ENCODE assay signal across 21 cellular contexts in the genomic region with DNA sequence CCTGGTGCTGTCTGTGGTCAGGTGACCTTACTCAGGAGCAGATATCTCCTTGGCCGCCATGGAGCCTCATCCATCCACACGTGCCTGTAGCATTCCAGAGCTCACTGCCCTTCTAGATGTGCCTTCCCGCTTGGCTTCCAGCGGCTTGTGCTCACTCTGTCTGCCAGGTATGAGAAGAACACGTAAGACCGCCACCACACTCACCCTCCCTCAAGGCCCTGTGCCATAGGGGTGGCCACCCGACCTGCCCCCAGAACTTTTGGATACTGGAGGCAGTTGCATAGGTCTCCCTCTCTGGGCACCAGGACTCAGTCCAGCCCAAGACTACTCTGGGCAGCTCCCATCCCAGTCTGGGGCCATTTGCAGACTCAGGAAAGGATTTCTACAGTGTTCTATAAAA. TPM values are rescaled to one million over a fixed set of nuclear protein-coding genes. Genes with fewer than 3 reads are reported as not detected.
A peak's percentile ranks its signal among the peaks of the same experiment; 100 is the strongest.
DNase-seq lines count a peak whose midpoint lies in the region; ATAC-seq and TF ChIP-seq lines count a peak whose summit lies in the region.
"Had no signal": no experiment of that assay in that cellular context is flagged by ENCODE, and none has a peak within 500 bp of the region (broad histone marks: within the 10 kb centered on the region; RNA-seq: fewer than 3 reads in every experiment).

No MANE protein-coding gene starts in this region.

- intact Hi-C loops in PC-3 (cut with micrococcal nuclease) (no loop called here), mammary epithelial cell (cut with micrococcal nuclease) (loop anchor here (1.0 kb wide), 2 partner anchors 10 to 30 kb away; a partner anchor contains a TSS)

- peak overlapping the region; percentile 81 for H3K27ac Mint-ChIP-seq in type B pancreatic cell
- H3K27ac Mint-ChIP-seq: activated naive CD4-positive, alpha-beta T cell treated with anti-CD3 and anti-CD28 coated beads, Interleukin-2, amount 10 ng/mL, durations not matched to agents 7 days and 5 days; HFFc6; memory B cell had no signal

- H3K4me1 ChIP-seq in PC-3 (ENCODE audit: insufficient read depth, low read length) (peaks cover 54% of the 10 kb centered on the region), mammary epithelial cell (ENCODE audit: insufficient read depth, low read length) (peaks cover 52% of the 10 kb centered on the region), mucosa of rectum (ENCODE audit: control insufficient read depth in 2 of 2, insufficient read depth in 2 of 2, low read length in 2 of 2) (peaks cover 57 to 58% of the 10 kb centered on the region in 2 donors)

- peaks cover 7% of the 10 kb centered on the region; the same call in 1 of the 2 replicates for H3K36me3 ChIP-seq in PC-3 (ENCODE audit: low read depth, low read length)
- peaks cover 12% of the 10 kb centered on the region for H3K36me3 ChIP-seq in mammary epithelial cell (ENCODE audit: insufficient read depth, low read length)
- H3K36me3 ChIP-seq in mucosa of rectum (ENCODE audit: control insufficient read depth in 2 of 2, insufficient read depth in 2 of 2, low read length in 2 of 2), result peaks cover 7 to 11% of the 10 kb centered on the region in 2 donors

- ATAC-seq in PC-3 (no peak), GM19328 (IDR thresholded peaks at IDR 0.05; ENCODE audit: unreplicated experiment) (no peak)
- ATAC-seq: effector memory CD8-positive, alpha-beta T cell; foreskin keratinocyte had no signal

- peaks cover 11% of the 10 kb centered on the region for H3K36me3 Mint-ChIP-seq in type B pancreatic cell
- H3K36me3 Mint-ChIP-seq: activated naive CD4-positive, alpha-beta T cell treated with anti-CD3 and anti-CD28 coated beads, Interleukin-2, amount 10 ng/mL, durations not matched to agents 7 days and 5 days; memory B cell had no signal

- H3K79me2 ChIP-seq in PC-3 (ENCODE audit: low read length) (peaks cover 48% of the 10 kb centered on the region), mammary epithelial cell (ENCODE audit: insufficient read depth, low read length) (peaks cover 58% of the 10 kb centered on the region)

- H2AFZ ChIP-seq in PC-3 (ENCODE audit: low read length), result no peak overlapping the region
- H2AFZ ChIP-seq in mammary epithelial cell (ENCODE audit: low read depth, low read length), result no peak overlapping the region

- POLR2A ChIA-PET in PC-3 (lab: Charles Lee; ENCODE audit: unreplicated experiment), result no interaction called here

- no peaks in the 10 kb centered on the region for H3K9me3 ChIP-seq in PC-3 (ENCODE audit: low read length)
- H3K9me3 ChIP-seq in mammary epithelial cell (replicated peaks; ENCODE audit: insufficient read depth, low read length), result no peaks in the 10 kb centered on the region
- no peaks in the 10 kb centered on the region for H3K9me3 ChIP-seq in mucosa of rectum (ENCODE audit: control insufficient read depth in 2 of 2, low read length in 2 of 2)
- H3K9me3 ChIP-seq: BE2C had no signal

- dilution Hi-C loops in mammary epithelial cell (cut with HindIII; ENCODE audit: low sequenced_read_pairs), result no loop called here

- H3K27ac ChIP-seq in PC-3 (ENCODE audit: low read length), result peak overlapping the region; percentile 52; the same call in 1 of the 2 replicates
- H3K27ac ChIP-seq in mammary epithelial cell (ENCODE audit: insufficient read depth, low read depth, low read length), result peak overlapping the region; percentile 64
- peak overlapping the region; percentile 86 to 90 for H3K27ac ChIP-seq in mucosa of rectum (ENCODE audit: low read depth in 2 of 2, low read length in 2 of 2)
- H3K27ac ChIP-seq: brain microvascular endothelial cell had no signal

- H3K27me3 Mint-ChIP-seq in type B pancreatic cell, result peaks cover 7% of the 10 kb centered on the region

- no peak overlapping the region for H3K4me3 ChIP-seq in PC-3 (ENCODE audit: low read length)
- no peak overlapping the region for H3K4me3 ChIP-seq in mammary epithelial cell (replicated peaks in 1 of 3; ENCODE audit: insufficient read depth in 1 of 3, low read depth in 2 of 3, low read length in 3 of 3)
- H3K4me3 ChIP-seq in mucosa of rectum (ENCODE audit: low read length in 2 of 2), result no peak overlapping the region
- H3K4me3 ChIP-seq: smooth muscle cell had no signal

- H3K4me2 ChIP-seq in PC-3 (ENCODE audit: low read length) (peak overlapping the region; percentile 74), mammary epithelial cell (ENCODE audit: insufficient read depth, low read depth, low read length) (peak overlapping the region; percentile 42)
- H3K4me2 ChIP-seq: smooth muscle cell had no signal

- no peak overlapping the region for H3K4me3 Mint-ChIP-seq in type B pancreatic cell
- H3K4me3 Mint-ChIP-seq: activated naive CD4-positive, alpha-beta T cell treated with anti-CD3 and anti-CD28 coated beads, Interleukin-2, amount 10 ng/mL, durations not matched to agents 7 days and 5 days; effector memory CD8-positive, alpha-beta T cell; HFFc6; memory B cell had no signal

- WGBS in mammary epithelial cell (ENCODE audit: low coverage, missing lambda C conversion rate), result 81% methylated on average over 3 of the region's 7 CpGs

- in situ Hi-C loops in mammary epithelial cell (cut with MboI; ENCODE audit: low sequenced_read_pairs in 2 of 2), result no loop called here

- no peaks in the 10 kb centered on the region for H3F3A ChIP-seq in PC-3 (ENCODE audit: low read length, unreplicated experiment)

- H3K9ac ChIP-seq in PC-3 (ENCODE audit: low read length), result no peak overlapping the region
- H3K9ac ChIP-seq in mammary epithelial cell (ENCODE audit: insufficient read depth, low read length), result peak overlapping the region; percentile 51
- H3K9ac ChIP-seq in mucosa of rectum (ENCODE audit: low read depth in 1 of 2, low read length in 2 of 2), result peak overlapping the region in 1 of 2 donors; percentile 65

- H3K27me3 ChIP-seq in PC-3 (ENCODE audit: low read length) (no peaks in the 10 kb centered on the region), mammary epithelial cell (ENCODE audit: insufficient read depth, low read length) (no peaks in the 10 kb centered on the region), mucosa of rectum (ENCODE audit: control insufficient read depth in 2 of 2, insufficient read depth in 2 of 2, low read length in 2 of 2) (no peaks in the 10 kb centered on the region)
- H3K27me3 ChIP-seq: BE2C, brain microvascular endothelial cell, foreskin keratinocyte had no signal

- CTCF ChIA-PET in PC-3 (lab: Charles Lee) (no interaction called here), mammary epithelial cell (lab: Charles Lee; ENCODE audit: low non-redundant PET) (no interaction called here)

- no peaks in the 10 kb centered on the region for H3K9me2 ChIP-seq in PC-3 (replicated peaks; ENCODE audit: low read length)

- TF ChIP-seq CTCF in PC-3 (conservative IDR thresholded peaks at IDR 0.05; ENCODE audit: low read depth, low read length) (no peak), mammary epithelial cell (conservative IDR thresholded peaks at IDR 0.05 in 1 of 2, IDR thresholded peaks at IDR 0.05 in 1 of 2; ENCODE audit: extremely low read depth in 1 of 2, insufficient read depth in 1 of 2, low read depth in 1 of 2, low read length in 2 of 2) (no peak), type B pancreatic cell (conservative IDR thresholded peaks at IDR 0.05) (no peak)

- no peaks in the 10 kb centered on the region for H3K9me3 Mint-ChIP-seq in type B pancreatic cell
- H3K9me3 Mint-ChIP-seq: activated naive CD4-positive, alpha-beta T cell treated with anti-CD3 and anti-CD28 coated beads, Interleukin-2, amount 10 ng/mL, durations not matched to agents 7 days and 5 days; effector memory CD8-positive, alpha-beta T cell; HFFc6; memory B cell had no signal

- BruUV-seq in PC-3 (replicated peaks; lab: Mats Ljungman, UMichigan) (no TSS peak), mammary epithelial cell (replicated peaks; lab: Mats Ljungman, UMichigan) (TSS peak; percentile 15)

- no peaks in the 10 kb centered on the region for H4K20me1 ChIP-seq in PC-3 (ENCODE audit: low read length)
- H4K20me1 ChIP-seq in mammary epithelial cell (ENCODE audit: insufficient read depth, low read length), result no peaks in the 10 kb centered on the region

- peaks cover 27% of the 10 kb centered on the region for H3K4me1 Mint-ChIP-seq in type B pancreatic cell (ENCODE audit: unreplicated experiment)

- DNase-seq in PC-3 (no peak), mammary epithelial cell (no peak), type B pancreatic cell (ENCODE audit: extremely low spot score, unreplicated experiment) (no peak), dermis blood vessel endothelial cell (no peak), DMS 273 (lab: John Stamatoyannopoulos, UW; ENCODE audit: unreplicated experiment) (no peak)
- DNase-seq: activated CD8-positive, alpha-beta memory T cell treated with anti-CD3 and anti-CD28 coated beads, Interleukin-2, amount 50 U/mL, for 4 hours; activated naive CD4-positive, alpha-beta T cell treated with anti-CD3 and anti-CD28 coated beads, Interleukin-2, amount 10 ng/mL, durations not matched to agents 7 days and 5 days; brain microvascular endothelial cell; DMS53; effector memory CD8-positive, alpha-beta T cell; foreskin keratinocyte; HFFc6; NCI-H1092 treated with DMSO at 0.1 percent for 48 hours; NCI-H82; stimulated activated naive CD4-positive, alpha-beta T cell had no signal

RNA-seq across cellular contexts. Expression of a gene that starts 4.1 kb away (rescaled TPM):
- total RNA-seq in PC-3 (2014; rRNA removed), result 17.6 and 25.5 TPM in 2 replicates
- total RNA-seq in mammary epithelial cell, result 10 to 100 TPM; 39.8 to 72.5 TPM
- polyA plus RNA-seq in mammary epithelial cell, result 84.8 TPM
- polyA minus RNA-seq in mammary epithelial cell, result 74.7 TPM
- total RNA-seq in type B pancreatic cell (ENCODE audit: low replicate concordance), result 16.8 and 43.7 TPM in 2 replicates
- 18.2 and 24.4 TPM in 2 replicates for total RNA-seq in dermis blood vessel endothelial cell

RNA-seq across cellular contexts. Expression of a gene that starts 19.3 kb away (rescaled TPM):
- 13.1 and 15.0 TPM in 2 replicates for total RNA-seq in PC-3 (2014; rRNA removed)
- 10 to 100 TPM; 26.8 to 33.5 TPM for total RNA-seq in mammary epithelial cell
- 14.3 TPM for polyA plus RNA-seq in mammary epithelial cell
- 9.4 TPM for polyA minus RNA-seq in mammary epithelial cell
- 25.6 and 28.8 TPM in 2 replicates for total RNA-seq in type B pancreatic cell (ENCODE audit: low replicate concordance)
- total RNA-seq in dermis blood vessel endothelial cell, result 19.6 and 20.6 TPM in 2 replicates

RNA-seq across cellular contexts. Expression of a gene that starts 30.6 kb away (rescaled TPM):
- 40.7 and 44.5 TPM in 2 replicates for total RNA-seq in PC-3 (2014; rRNA removed)
- total RNA-seq in mammary epithelial cell, result 10 to 100 TPM; 31.4 to 33.8 TPM
- 22.9 TPM for polyA plus RNA-seq in mammary epithelial cell
- 14.2 TPM for polyA minus RNA-seq in mammary epithelial cell
- 7.8 and 16.2 TPM in 2 replicates for total RNA-seq in type B pancreatic cell (ENCODE audit: low replicate concordance)
- 4.4 and 5.6 TPM in 2 replicates for total RNA-seq in dermis blood vessel endothelial cell

RNA-seq across cellular contexts. Expression of a gene that starts 54.2 kb away (rescaled TPM):
- total RNA-seq in PC-3 (2014; rRNA removed) (not detected in 2 replicates), mammary epithelial cell (not detected), type B pancreatic cell (ENCODE audit: low replicate concordance) (5.7 and 9.6 TPM in 2 replicates), dermis blood vessel endothelial cell (not detected in 2 replicates)
- polyA plus RNA-seq in mammary epithelial cell, result not detected
- polyA minus RNA-seq in mammary epithelial cell, result 0.31 TPM
- total RNA-seq: foreskin keratinocyte; HFFc6; smooth muscle cell; T-helper 1 cell treated with Interleukin-12 subunit alpha and Interleukin-12 subunit beta and Interleukin-4 antibody, amounts not matched to agents 30 ng/mL and 1 ng/mL, for 36 hours had no signal
